12 cellular contexts compared by ENCODE assay signal in genomic region chr18:79458917-79459803, GRCh38.
A peak's percentile ranks its signal among the peaks of the same experiment; 100 is the strongest.
DNase-seq lines count a peak whose midpoint lies in the region; ATAC-seq and TF ChIP-seq lines count a peak whose summit lies in the region.
"Had no signal": no experiment of that assay in that cellular context is flagged by ENCODE, and none has a peak within 500 bp of the region (broad histone marks: within the 10 kb centered on the region; RNA-seq: fewer than 3 reads in every experiment).

No MANE protein-coding gene starts in this region.

- H2AFZ ChIP-seq in smooth muscle cell (ENCODE audit: low read depth), result no peak overlapping the region

- H3K36me3 Mint-ChIP-seq in activated T-helper 1 cell treated with anti-CD3 and anti-CD28 coated beads, Interleukin-12 subunit alpha, Interleukin-12 subunit beta, Interleukin-2, Interleukin-4 antibody, amounts not matched to agents 30 ng/mL and 10 ng/mL and 1 ng/mL, durations not matched to agents 14 hours and 24 hours and 36 hours (ENCODE audit: low read depth), result peaks cover 12% of the 10 kb centered on the region

- H3K79me2 ChIP-seq in smooth muscle cell (ENCODE audit: low read depth), result no peaks in the 10 kb centered on the region

- H3K4me3 ChIP-seq in HUES6 (ENCODE audit: low read depth, low read length), result no peak overlapping the region
- H3K4me3 ChIP-seq in smooth muscle cell, result no peak overlapping the region

- ATAC-seq in left lobe of liver (peak; percentile 20), HG02981 (IDR thresholded peaks at IDR 0.05; ENCODE audit: unreplicated experiment) (no peak), HG03442 (IDR thresholded peaks at IDR 0.05; ENCODE audit: unreplicated experiment) (no peak)

- H3K9me3 ChIP-seq in HUES6 (ENCODE audit: control insufficient read depth, insufficient read depth, low read depth, low read length) (no peaks in the 10 kb centered on the region), smooth muscle cell (replicated peaks; ENCODE audit: low read depth) (no peaks in the 10 kb centered on the region)

- no peaks in the 10 kb centered on the region for H3K9me3 Mint-ChIP-seq in activated T-helper 1 cell treated with anti-CD3 and anti-CD28 coated beads, Interleukin-12 subunit alpha, Interleukin-12 subunit beta, Interleukin-2, Interleukin-4 antibody, amounts not matched to agents 30 ng/mL and 10 ng/mL and 1 ng/mL, durations not matched to agents 14 hours and 24 hours and 36 hours
- H3K9me3 Mint-ChIP-seq: HFFc6 had no signal

- H4K20me1 ChIP-seq in smooth muscle cell (ENCODE audit: low read depth), result no peaks in the 10 kb centered on the region

- H3K27ac ChIP-seq in HUES6 (ENCODE audit: low read depth, low read length) (peak overlapping the region; percentile 67; the same call in 1 of the 2 replicates), smooth muscle cell (ENCODE audit: low read depth) (peak overlapping the region; percentile 94)

- no peak for TF ChIP-seq CTCF in smooth muscle cell (IDR thresholded peaks at IDR 0.05; ENCODE audit: borderline replicate concordance, insufficient read depth, poor library complexity, severe bottlenecking)

- peaks cover 7% of the 10 kb centered on the region; the same call in 1 of the 2 replicates for H3K36me3 ChIP-seq in HUES6 (ENCODE audit: control insufficient read depth, insufficient read depth, low read length)
- H3K36me3 ChIP-seq in smooth muscle cell (ENCODE audit: low read depth), result no peaks in the 10 kb centered on the region

- H3K27me3 ChIP-seq in HUES6 (ENCODE audit: control insufficient read depth, insufficient read depth, low read length) (no peaks in the 10 kb centered on the region), smooth muscle cell (ENCODE audit: low read depth) (no peaks in the 10 kb centered on the region)

- H3K4me3 Mint-ChIP-seq in activated T-helper 1 cell treated with anti-CD3 and anti-CD28 coated beads, Interleukin-12 subunit alpha, Interleukin-12 subunit beta, Interleukin-2, Interleukin-4 antibody, amounts not matched to agents 30 ng/mL and 10 ng/mL and 1 ng/mL, durations not matched to agents 14 hours and 24 hours and 36 hours, result no peak overlapping the region
- H3K4me3 Mint-ChIP-seq: HFFc6 had no signal

- no peak for DNase-seq in activated T-helper 1 cell treated with anti-CD3 and anti-CD28 coated beads, Interleukin-12 subunit alpha, Interleukin-12 subunit beta, Interleukin-2, Interleukin-4 antibody, amounts not matched to agents 30 ng/mL and 10 ng/mL and 1 ng/mL, durations not matched to agents 14 hours and 24 hours and 36 hours (ENCODE audit: low spot score)
- DNase-seq in left lobe of liver (ENCODE audit: low spot score) (no peak), smooth muscle cell (lab: John Stamatoyannopoulos, UW; ENCODE audit: unreplicated experiment) (no peak), NCI-H2029 (lab: John Stamatoyannopoulos, UW) (no peak), NCI-H526 (lab: John Stamatoyannopoulos, UW) (no peak)
- DNase-seq: activated T-cell treated with anti-CD3 and anti-CD28 coated beads, Interleukin-2, amount 50 U/mL, for 1 hour; effector memory CD4-positive, alpha-beta T cell; stimulated activated naive CD4-positive, alpha-beta T cell had no signal

- intact Hi-C loops in activated T-helper 1 cell treated with anti-CD3 and anti-CD28 coated beads, Interleukin-12 subunit alpha, Interleukin-12 subunit beta, Interleukin-2, Interleukin-4 antibody, amounts not matched to agents 30 ng/mL and 10 ng/mL and 1 ng/mL, durations not matched to agents 14 hours and 24 hours and 36 hours (cut with micrococcal nuclease), result no loop called here

- H3K27me3 Mint-ChIP-seq in activated T-helper 1 cell treated with anti-CD3 and anti-CD28 coated beads, Interleukin-12 subunit alpha, Interleukin-12 subunit beta, Interleukin-2, Interleukin-4 antibody, amounts not matched to agents 30 ng/mL and 10 ng/mL and 1 ng/mL, durations not matched to agents 14 hours and 24 hours and 36 hours (ENCODE audit: insufficient read depth), result no peaks in the 10 kb centered on the region

- H3K4me1 Mint-ChIP-seq in activated T-helper 1 cell treated with anti-CD3 and anti-CD28 coated beads, Interleukin-12 subunit alpha, Interleukin-12 subunit beta, Interleukin-2, Interleukin-4 antibody, amounts not matched to agents 30 ng/mL and 10 ng/mL and 1 ng/mL, durations not matched to agents 14 hours and 24 hours and 36 hours (ENCODE audit: low read depth), result no peaks in the 10 kb centered on the region

- peak overlapping the region; percentile 70 for H3K4me2 ChIP-seq in smooth muscle cell

- WGBS in smooth muscle cell (ENCODE audit: low lambda C conversion rate), result 89% methylated on average over 40 of the region's 40 CpGs

- peaks cover 5% of the 10 kb centered on the region for H3F3A ChIP-seq in smooth muscle cell (ENCODE audit: low read depth)

- H3K27ac Mint-ChIP-seq in activated T-helper 1 cell treated with anti-CD3 and anti-CD28 coated beads, Interleukin-12 subunit alpha, Interleukin-12 subunit beta, Interleukin-2, Interleukin-4 antibody, amounts not matched to agents 30 ng/mL and 10 ng/mL and 1 ng/mL, durations not matched to agents 14 hours and 24 hours and 36 hours, result peak overlapping the region; percentile 48
- H3K27ac Mint-ChIP-seq: HFFc6 had no signal

- H3K9ac ChIP-seq in HUES6 (ENCODE audit: low read length), result peak overlapping the region; percentile 9
- peak overlapping the region; percentile 63 for H3K9ac ChIP-seq in smooth muscle cell (ENCODE audit: low read depth)

- peaks cover 23% of the 10 kb centered on the region for H3K4me1 ChIP-seq in HUES6 (ENCODE audit: control insufficient read depth, insufficient read depth, low read length)
- H3K4me1 ChIP-seq in smooth muscle cell (ENCODE audit: low read depth), result no peaks in the 10 kb centered on the region
